7 cellular contexts compared by ENCODE assay signal in the genomic region with DNA sequence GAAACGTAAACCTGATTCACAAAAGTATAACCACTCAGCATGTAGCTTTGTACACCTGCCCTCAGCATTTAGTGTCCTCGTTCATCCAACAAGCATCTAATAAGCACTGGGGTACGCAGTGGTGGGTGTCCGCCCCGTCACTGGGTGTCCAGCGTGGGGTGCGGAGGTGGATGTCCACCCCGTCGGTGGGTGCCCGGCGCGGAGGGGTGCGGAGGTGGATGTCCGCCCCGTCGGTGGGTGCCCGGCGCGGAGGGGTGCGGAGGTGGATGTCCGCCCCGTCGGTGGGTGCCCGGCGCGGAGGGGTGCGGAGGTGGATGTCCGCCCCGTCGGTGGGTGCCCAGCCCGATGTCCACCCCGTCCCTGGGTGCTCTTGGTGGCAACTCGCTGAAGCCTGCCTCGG. TPM values are rescaled to one million over a fixed set of nuclear protein-coding genes. Genes with fewer than 3 reads are reported as not detected.
"Had no signal": no experiment of that assay in that cellular context is flagged by ENCODE, and none has a peak within 500 bp of the region (broad histone marks: within the 10 kb centered on the region; RNA-seq: fewer than 3 reads in every experiment).

No MANE protein-coding gene starts in this region.

RNA-seq across cellular contexts. Expression of a gene that starts 4.5 kb away (rescaled TPM):
- polyA plus RNA-seq: immature natural killer cell had no signal

RNA-seq across cellular contexts. Expression of a gene that starts 41.3 kb away (rescaled TPM):
- total RNA-seq: hepatocyte, kidney epithelial cell, left ventricle myocardium inferior, lung microvascular endothelial cell, mammary epithelial cell had no signal
- polyA plus RNA-seq: hepatocyte, keratinocyte, mammary epithelial cell had no signal
